In the genomic region with DNA sequence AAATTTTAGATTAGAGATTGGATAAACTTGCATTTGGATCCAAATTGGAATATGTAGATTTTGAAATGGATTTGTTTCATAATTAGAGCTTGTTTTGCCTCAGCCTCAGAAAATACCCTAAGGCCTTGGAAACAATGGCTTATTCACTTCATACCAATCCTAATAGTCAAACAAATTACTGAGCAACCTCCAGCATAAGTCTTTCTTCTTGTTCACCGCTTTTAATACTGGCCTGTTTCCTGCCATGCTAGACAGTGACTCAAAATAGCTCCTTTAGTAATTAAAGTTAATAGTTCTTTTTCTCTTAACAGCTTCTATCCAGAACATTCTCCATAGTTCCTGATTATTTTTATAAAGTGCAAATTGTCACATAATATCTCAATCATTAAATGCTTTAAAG, we compare ENCODE assay signal across 9 cellular contexts.
DNase-seq lines count a peak whose midpoint lies in the region; ATAC-seq, FAIRE-seq and TF ChIP-seq lines count a peak whose summit lies in the region.
"Had no signal": no experiment of that assay in that cellular context is flagged by ENCODE, and none has a peak within 500 bp of the region (broad histone marks: within the 10 kb centered on the region; RNA-seq: fewer than 3 reads in every experiment).

No MANE protein-coding gene starts in this region.

- peak overlapping the region; percentile 46 for H3K9ac ChIP-seq in keratinocyte (ENCODE audit: control insufficient read depth, extremely low read depth, insufficient read depth, low read length)

- dilution Hi-C loops in keratinocyte (cut with MboI; ENCODE audit: extremely low pct_ligation_motif_present, low sequenced_read_pairs), result no loop called here

- no peak overlapping the region for H3K4me3 Mint-ChIP-seq in brain
- H3K4me3 Mint-ChIP-seq: B cell had no signal

- H4K20me1 ChIP-seq in keratinocyte (ENCODE audit: control insufficient read depth, extremely low read depth, insufficient read depth, low read length), result no peaks in the 10 kb centered on the region

- FAIRE-seq in keratinocyte (lab: Jason Lieb, UNC), result peak; percentile 88

- no peaks in the 10 kb centered on the region for H3K27me3 ChIP-seq in keratinocyte (ENCODE audit: control insufficient read depth, extremely low read depth, insufficient read depth, low read length)
- no peaks in the 10 kb centered on the region for H3K27me3 ChIP-seq in prostate gland (replicated peaks; ENCODE audit: insufficient read depth)

- 24% methylated on average over 1 of the region's 1 CpG for WGBS in prostate gland

- H2AFZ ChIP-seq in keratinocyte (ENCODE audit: control insufficient read depth, low read length), result no peak overlapping the region

- peak overlapping the region in 3 of 5 experiments; percentile 50 to 86 (median 75) for H3K27ac Mint-ChIP-seq in brain
- H3K27ac Mint-ChIP-seq: B cell had no signal

- H3K9me3 ChIP-seq in keratinocyte (ENCODE audit: control insufficient read depth, low read depth, low read length), result no peaks in the 10 kb centered on the region
- no peaks in the 10 kb centered on the region for H3K9me3 ChIP-seq in prostate gland

- peak overlapping the region; percentile 85 for H3K27ac ChIP-seq in keratinocyte (ENCODE audit: control insufficient read depth, insufficient read depth, low read length)
- no peak overlapping the region for H3K27ac ChIP-seq in prostate gland

- peaks cover 8% of the 10 kb centered on the region for H3K27me3 Mint-ChIP-seq in brain
- H3K27me3 Mint-ChIP-seq: B cell had no signal

- H3K4me3 ChIP-seq in keratinocyte (ENCODE audit: control insufficient read depth in 2 of 3, extremely low read depth in 1 of 3, insufficient read depth in 2 of 3, low read depth in 1 of 3, low read length in 3 of 3), result no peak overlapping the region
- H3K4me3 ChIP-seq in prostate gland, result no peak overlapping the region

- peaks cover 29% of the 10 kb centered on the region for H3K4me1 ChIP-seq in keratinocyte (ENCODE audit: control insufficient read depth, extremely low read depth, insufficient read depth, low read length)
- H3K4me1 ChIP-seq in prostate gland (replicated peaks), result no peaks in the 10 kb centered on the region

- H3K79me2 ChIP-seq in keratinocyte (ENCODE audit: control insufficient read depth, insufficient read depth, low read length), result peaks cover 10% of the 10 kb centered on the region

- TF ChIP-seq CTCF in brain (conservative IDR thresholded peaks at IDR 0.05) (no peak), keratinocyte (optimal IDR thresholded peaks at IDR 0.05 in 1 of 3, IDR thresholded peaks at IDR 0.05 in 1 of 3, conservative IDR thresholded peaks at IDR 0.05 in 1 of 3; ENCODE audit: extremely low read depth in 1 of 3, insufficient read depth in 2 of 3, low read length in 3 of 3) (no peak), prostate gland (IDR thresholded peaks at IDR 0.05) (no peak)

- H3K9me1 ChIP-seq in keratinocyte (ENCODE audit: control insufficient read depth, extremely low read depth, insufficient read depth, low read length), result no peaks in the 10 kb centered on the region

- H3K4me1 Mint-ChIP-seq in brain, result peaks cover 87% of the 10 kb centered on the region

- no peak for TF ChIP-seq POLR2A in prostate gland (IDR thresholded peaks at IDR 0.05)

- H3K36me3 ChIP-seq in keratinocyte (ENCODE audit: control insufficient read depth in 2 of 2, extremely low read depth in 1 of 2, insufficient read depth in 2 of 2, low read length in 2 of 2), result peaks cover 0 to 6% of the 10 kb centered on the region in 2 experiments
- no peaks in the 10 kb centered on the region for H3K36me3 ChIP-seq in prostate gland

- intact Hi-C loops in prostate gland (cut with DNase I), result no loop called here

- H3K4me2 ChIP-seq in keratinocyte (ENCODE audit: control insufficient read depth, extremely low read depth, insufficient read depth, low read depth, low read length), result peak overlapping the region; percentile 70

- peaks cover 56% of the 10 kb centered on the region for H3K36me3 Mint-ChIP-seq in brain

- ATAC-seq in HG02798 (IDR thresholded peaks at IDR 0.05; ENCODE audit: poor library complexity, unreplicated experiment) (no peak), GM19035 (IDR thresholded peaks at IDR 0.05; ENCODE audit: unreplicated experiment) (no peak)

- peaks cover 0 to 14% (median 9%) of the 10 kb centered on the region in 5 experiments for H3K9me3 Mint-ChIP-seq in brain

- DNase-seq in NOMO-1 treated with DMSO at 0.1 percent for 48 hours (lab: John Stamatoyannopoulos, UW; ENCODE audit: unreplicated experiment) (peak; percentile 15), NOMO-1 treated with dmso at 0.1 percent for 144 hours (lab: John Stamatoyannopoulos, UW; ENCODE audit: unreplicated experiment) (no peak), keratinocyte (ENCODE audit: low read depth, low spot score) (peak; percentile 82), prostate gland (ENCODE audit: low spot score) (no peak), ecto neural progenitor cell (ENCODE audit: low spot score) (no peak)

Comparison
In these comparisons a context has a peak if more than half of its experiments do, and no peak if none do; other contexts are left out.
1. DNase-seq: peak in NOMO-1 treated with DMSO at 0.1 percent for 48 hours (single experiment) and keratinocyte (single experiment); none in NOMO-1 treated with dmso at 0.1 percent for 144 hours (single experiment), prostate gland (single experiment) and ecto neural progenitor cell (single experiment).